22 cellular contexts compared by ENCODE assay signal in the genomic region with DNA sequence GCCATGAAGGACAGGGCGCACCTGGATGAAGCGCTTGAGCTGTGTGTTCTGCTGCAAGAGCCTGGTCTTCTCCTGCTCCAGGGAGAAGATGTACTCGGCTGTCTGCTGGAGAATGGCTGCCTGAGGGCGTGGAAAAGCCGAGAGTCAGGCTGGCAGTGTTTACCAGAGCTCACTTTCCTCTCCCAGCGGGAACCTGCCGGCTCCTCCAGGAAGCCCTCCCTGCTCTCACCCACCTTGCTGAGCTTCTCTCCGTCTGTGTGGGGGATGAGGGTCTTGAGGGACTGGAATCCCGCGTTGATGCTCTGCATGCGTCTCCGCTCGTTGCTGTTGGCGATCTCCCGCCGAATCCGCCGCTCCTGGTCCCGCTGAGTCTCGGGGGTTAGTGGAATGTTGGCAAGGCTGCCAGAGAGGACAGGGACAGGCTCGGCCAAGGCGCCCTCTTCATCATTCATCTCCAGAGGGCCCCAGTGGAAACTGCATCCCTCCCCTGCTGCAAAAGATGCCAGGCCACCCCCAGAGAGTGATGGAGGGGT. TPM values are rescaled to one million over a fixed set of nuclear protein-coding genes. Genes with fewer than 3 reads are reported as not detected.
"Had no signal": no experiment of that assay in that cellular context is flagged by ENCODE, and none has a peak within 500 bp of the region (broad histone marks: within the 10 kb centered on the region; RNA-seq: fewer than 3 reads in every experiment).

No MANE protein-coding gene starts in this region.

- DNase-seq: activated gamma-delta T cell treated with Interleukin-2 at 50 U/mL for 16 hours; brain microvascular endothelial cell; NCI-H1092; NCI-H1417; NCI-H1930; NCI-H2171; NCI-H226; NK-92 treated with Interleukin-12 subunit alpha and Interleukin-12 subunit beta, amount 100 ng/mL, for 24 hours; OCI-M1; Right ventricle myocardium superior had no signal

- H3K4me2 ChIP-seq: KMS-11 had no signal

- H3K27ac Mint-ChIP-seq: activated CD4-positive, alpha-beta memory T cell treated with anti-CD3 and anti-CD28 coated beads for 36 hours; activated naive CD8-positive, alpha-beta T cell treated with anti-CD3 and anti-CD28 coated beads for 36 hours; activated T-cell treated with anti-CD3 and anti-CD28 coated beads, Interleukin-2, amount 50 U/mL, for 72 hours; activated T-helper 2 cell treated with anti-CD3 and anti-CD28 coated beads, Interferon-gamma antibody, Interleukin-2, Interleukin-4, amounts not matched to agents 10 μg/mL and 5 μg/mL and 100 μg/mL, durations not matched to agents 14 hours and 24 hours and 36 hours; T-helper 17 cell had no signal

- H3K4me3 Mint-ChIP-seq: activated CD4-positive, alpha-beta memory T cell treated with anti-CD3 and anti-CD28 coated beads for 36 hours; activated naive CD4-positive, alpha-beta T cell treated with anti-CD3 and anti-CD28 coated beads, Interleukin-2, amount 10 ng/mL, durations not matched to agents 7 days and 5 days; activated naive CD8-positive, alpha-beta T cell treated with anti-CD3 and anti-CD28 coated beads for 36 hours; activated T-cell treated with anti-CD3 and anti-CD28 coated beads, Interleukin-2, amount 50 U/mL, for 72 hours; T-helper 17 cell; WTC11 had no signal

- H3K9me3 ChIP-seq: SJSA1 had no signal

- H3K27me3 Mint-ChIP-seq: activated CD4-positive, alpha-beta memory T cell treated with anti-CD3 and anti-CD28 coated beads for 36 hours; activated naive CD4-positive, alpha-beta T cell treated with anti-CD3 and anti-CD28 coated beads, Interleukin-2, amount 10 ng/mL, durations not matched to agents 7 days and 5 days; activated naive CD8-positive, alpha-beta T cell treated with anti-CD3 and anti-CD28 coated beads for 36 hours; T-helper 17 cell had no signal

- H3K27ac ChIP-seq: brain microvascular endothelial cell, cardiac muscle cell, KMS-11, SJSA1 had no signal

- H3K9me3 Mint-ChIP-seq: activated CD4-positive, alpha-beta memory T cell treated with anti-CD3 and anti-CD28 coated beads for 36 hours; activated naive CD4-positive, alpha-beta T cell treated with anti-CD3 and anti-CD28 coated beads, Interleukin-2, amount 10 ng/mL, durations not matched to agents 7 days and 5 days; activated naive CD8-positive, alpha-beta T cell treated with anti-CD3 and anti-CD28 coated beads for 36 hours; activated T-cell treated with anti-CD3 and anti-CD28 coated beads, Interleukin-2, amount 50 U/mL, for 72 hours; activated T-helper 2 cell treated with anti-CD3 and anti-CD28 coated beads, Interferon-gamma antibody, Interleukin-2, Interleukin-4, amounts not matched to agents 10 μg/mL and 5 μg/mL and 100 μg/mL, durations not matched to agents 14 hours and 24 hours and 36 hours; WTC11 had no signal

- H3K4me3 ChIP-seq: cardiac muscle cell, SJSA1 had no signal

- H3K27me3 ChIP-seq: brain microvascular endothelial cell, cardiac muscle cell, SJSA1 had no signal

- H3K9ac ChIP-seq: KMS-11 had no signal

RNA-seq across cellular contexts. Expression of a gene that starts 20.5 kb away (rescaled TPM):
- total RNA-seq: activated CD4-positive, alpha-beta memory T cell treated with anti-CD3 and anti-CD28 coated beads for 36 hours; activated naive CD8-positive, alpha-beta T cell treated with anti-CD3 and anti-CD28 coated beads for 36 hours; activated T-cell treated with anti-CD3 and anti-CD28 coated beads, Interleukin-2, amount 50 U/mL, for 72 hours; activated T-helper 2 cell treated with anti-CD3 and anti-CD28 coated beads, Interferon-gamma antibody, Interleukin-2, Interleukin-4, amounts not matched to agents 10 μg/mL and 5 μg/mL and 100 μg/mL, durations not matched to agents 14 hours and 24 hours and 36 hours; MCF 10A; NCI-H460; T-helper 17 cell had no signal
